Comparison of ENCODE assay signal across 1 cellular context in genomic region chr16:70621853-70622252, GRCh38. TPM values are rescaled to one million over a fixed set of nuclear protein-coding genes. Genes with fewer than 3 reads are reported as not detected.
"Had no signal": no experiment of that assay in that cellular context is flagged by ENCODE, and none has a peak within 500 bp of the region (broad histone marks: within the 10 kb centered on the region; RNA-seq: fewer than 3 reads in every experiment).

No MANE protein-coding gene starts in this region.

RNA-seq across cellular contexts. Expression of gene IL34, which starts 24.5 kb away (rescaled TPM):
- polyA plus RNA-seq: naive thymus-derived CD4-positive, alpha-beta T cell had no signal
